ENCODE assay signal across 8 cellular contexts in genomic region chr2:74186038-74186437, GRCh38.
A peak's percentile ranks its signal among the peaks of the same experiment; 100 is the strongest.
DNase-seq lines count a peak whose midpoint lies in the region; ATAC-seq lines count a peak whose summit lies in the region.

No MANE protein-coding gene starts in this region.

- DNase-seq in activated effector memory CD4-positive, alpha-beta T cell treated with anti-CD3 and anti-CD28 coated beads, Interleukin-2, amount 50 U/mL, for 16 hours: peak; percentile 66
- DNase-seq in activated effector memory CD4-positive, alpha-beta T cell treated with Interleukin-2 at 50 U/mL for 16 hours: no peak
- peak; percentile 97 for DNase-seq in SIG-M5 treated with dmso at 0.1 percent for 504 hours (lab: John Stamatoyannopoulos, UW; ENCODE audit: unreplicated experiment)
- peak; percentile 43 for DNase-seq in inferior parietal cortex (ENCODE audit: extremely low spot score)
- no peak for DNase-seq in NCI-H1436 (lab: John Stamatoyannopoulos, UW)
- no peak for DNase-seq in AG08396 (ENCODE audit: low spot score)
- no peak for DNase-seq in cerebellar nuclear complex (lab: John Stamatoyannopoulos, UW)

- ATAC-seq in HG02973 (IDR thresholded peaks at IDR 0.05; ENCODE audit: unreplicated experiment): peak; percentile 58

Comparison
In these comparisons a context has a peak if more than half of its experiments do, and no peak if none do; other contexts are left out.
1. DNase-seq: peak in activated effector memory CD4-positive, alpha-beta T cell treated with anti-CD3 and anti-CD28 coated beads, Interleukin-2, amount 50 U/mL, for 16 hours (single experiment), SIG-M5 treated with dmso at 0.1 percent for 504 hours (single experiment) and inferior parietal cortex (single experiment); none in activated effector memory CD4-positive, alpha-beta T cell treated with Interleukin-2 at 50 U/mL for 16 hours (single experiment), NCI-H1436 (single experiment), AG08396 (single experiment) and cerebellar nuclear complex (0 of 2).